10 cellular contexts compared by ENCODE assay signal in genomic region chr6:22147983-22148797, GRCh38.
A peak's percentile ranks its signal among the peaks of the same experiment; 100 is the strongest.
DNase-seq lines count a peak whose midpoint lies in the region; ATAC-seq and TF ChIP-seq lines count a peak whose summit lies in the region.
"Had no signal": no experiment of that assay in that cellular context is flagged by ENCODE, and none has a peak within 500 bp of the region (broad histone marks: within the 10 kb centered on the region; RNA-seq: fewer than 3 reads in every experiment).

No MANE protein-coding gene starts in this region.

- H3K4me1 ChIP-seq in BE2C = peaks cover 15% of the 10 kb centered on the region
- peaks cover 58% of the 10 kb centered on the region for H3K4me1 ChIP-seq in left ventricle myocardium inferior

- H3K4me3 Mint-ChIP-seq in stimulated activated naive CD8-positive, alpha-beta T cell treated with anti-CD3 and anti-CD28 coated beads, Interleukin-15, amount 100 ng/mL, for 72 hours = peak overlapping the region; percentile 4 to 82
- H3K4me3 Mint-ChIP-seq: central memory CD8-positive, alpha-beta T cell had no signal

- H3K9me3 ChIP-seq in BE2C (no peaks in the 10 kb centered on the region), MG63 (no peaks in the 10 kb centered on the region), left ventricle myocardium inferior (replicated peaks) (no peaks in the 10 kb centered on the region)
- H3K9me3 ChIP-seq: thoracic aorta had no signal

- H3K4me1 Mint-ChIP-seq in stimulated activated naive CD8-positive, alpha-beta T cell treated with anti-CD3 and anti-CD28 coated beads, Interleukin-15, amount 100 ng/mL, for 72 hours = peaks cover 28% of the 10 kb centered on the region
- H3K4me1 Mint-ChIP-seq: central memory CD8-positive, alpha-beta T cell had no signal

- ATAC-seq in stimulated activated naive CD8-positive, alpha-beta T cell treated with anti-CD3 and anti-CD28 coated beads, Interleukin-15, amount 100 ng/mL, for 72 hours = peak; percentile 60
- ATAC-seq in GM18517 (IDR thresholded peaks at IDR 0.05; ENCODE audit: unreplicated experiment) = no peak

- H3K9me3 Mint-ChIP-seq in stimulated activated naive CD8-positive, alpha-beta T cell treated with anti-CD3 and anti-CD28 coated beads, Interleukin-15, amount 100 ng/mL, for 72 hours = no peaks in the 10 kb centered on the region

- no peak overlapping the region for H3K27ac Mint-ChIP-seq in stimulated activated naive CD8-positive, alpha-beta T cell treated with anti-CD3 and anti-CD28 coated beads, Interleukin-15, amount 100 ng/mL, for 72 hours

- DNase-seq in BE2C = peak; percentile 43
- DNase-seq in MG63 = peak; percentile 54
- no peak for DNase-seq in left ventricle myocardium inferior
- DNase-seq in stimulated activated naive CD8-positive, alpha-beta T cell treated with anti-CD3 and anti-CD28 coated beads, Interleukin-15, amount 100 ng/mL, for 72 hours = no peak
- no peak for DNase-seq in Kasumi-1 (lab: John Stamatoyannopoulos, UW)
- DNase-seq in activated CD8-positive, alpha-beta memory T cell treated with anti-CD3 and anti-CD28 coated beads for 24 hours = no peak

- H3K27ac ChIP-seq in left ventricle myocardium inferior (replicated peaks) = peak overlapping the region; percentile 14
- H3K27ac ChIP-seq: thoracic aorta had no signal

- H3K27me3 ChIP-seq in BE2C = no peaks in the 10 kb centered on the region
- H3K27me3 ChIP-seq in MG63 = no peaks in the 10 kb centered on the region
- no peaks in the 10 kb centered on the region for H3K27me3 ChIP-seq in left ventricle myocardium inferior (ENCODE audit: low read depth)

- peaks cover 57% of the 10 kb centered on the region for H3K27me3 Mint-ChIP-seq in stimulated activated naive CD8-positive, alpha-beta T cell treated with anti-CD3 and anti-CD28 coated beads, Interleukin-15, amount 100 ng/mL, for 72 hours

- H3K36me3 ChIP-seq in BE2C (no peaks in the 10 kb centered on the region), MG63 (no peaks in the 10 kb centered on the region), left ventricle myocardium inferior (no peaks in the 10 kb centered on the region)
- H3K36me3 ChIP-seq: thoracic aorta had no signal

- intact Hi-C loops in left ventricle myocardium inferior (cut with micrococcal nuclease) = loop anchor here (10.0 kb wide), 1 partner anchor 553 kb away; the partner anchor contains the start of gene SOX4

- H3K4me3 ChIP-seq in BE2C (ENCODE audit: low read depth, low read length) = peak overlapping the region; percentile 90
- H3K4me3 ChIP-seq in MG63 = no peak overlapping the region
- H3K4me3 ChIP-seq in WI38 (ENCODE audit: low read depth, low read length) = peak overlapping the region; percentile 42
- H3K4me3 ChIP-seq in left ventricle myocardium inferior = peak overlapping the region; percentile 55
- H3K4me3 ChIP-seq: thoracic aorta had no signal

- no peak for TF ChIP-seq CTCF in BE2C (IDR thresholded peaks at IDR 0.05; ENCODE audit: low read depth, low read length)
- no peak for TF ChIP-seq CTCF in WI38 (IDR thresholded peaks at IDR 0.05; ENCODE audit: low read depth, low read length)
- no peak for TF ChIP-seq CTCF in left ventricle myocardium inferior (IDR thresholded peaks at IDR 0.05; ENCODE audit: borderline replicate concordance)

Comparison
In these comparisons a context has a peak if more than half of its experiments do, and no peak if none do; other contexts are left out.
1. DNase-seq: peak in BE2C (single experiment) and MG63 (single experiment); none in left ventricle myocardium inferior (single experiment), stimulated activated naive CD8-positive, alpha-beta T cell treated with anti-CD3 and anti-CD28 coated beads, Interleukin-15, amount 100 ng/mL, for 72 hours (0 of 2), Kasumi-1 (0 of 2) and activated CD8-positive, alpha-beta memory T cell treated with anti-CD3 and anti-CD28 coated beads for 24 hours (single experiment).